In genomic region chr4:185826381-185826780, GRCh38 we compare ENCODE assay signal across 29 cellular contexts. TPM values are rescaled to one million over a fixed set of nuclear protein-coding genes. Genes with fewer than 3 reads are reported as not detected.
"Had no signal": no experiment of that assay in that cellular context is flagged by ENCODE, and none has a peak within 500 bp of the region (broad histone marks: within the 10 kb centered on the region; RNA-seq: fewer than 3 reads in every experiment).

No MANE protein-coding gene starts in this region.

- H3K4me1 ChIP-seq: adrenal gland, breast epithelium, SJCRH30 had no signal

- H3K27me3 ChIP-seq: adrenal gland, breast epithelium, SJCRH30 had no signal

- ATAC-seq: activated CD4-positive, alpha-beta T cell treated with anti-CD3 and anti-CD28 coated beads for 36 hours; activated CD8-positive, alpha-beta T cell treated with anti-CD3 and anti-CD28 coated beads, Interleukin-2, amount 10 ng/mL, durations not matched to agents 7 days and 5 days; Panc1 had no signal

- H3K27ac ChIP-seq: adrenal gland, RWPE1, SJCRH30, WERI-Rb-1 had no signal

- H3K9ac ChIP-seq: SK-N-SH had no signal

- H3K4me3 ChIP-seq: adrenal gland, breast epithelium, SJCRH30 had no signal

- DNase-seq: activated CD4-positive, alpha-beta T cell treated with anti-CD3 and anti-CD28 coated beads for 36 hours; activated CD8-positive, alpha-beta memory T cell treated with anti-CD3 and anti-CD28 coated beads, Interleukin-2, amount 50 U/mL, for 48 hours; activated CD8-positive, alpha-beta T cell treated with anti-CD3 and anti-CD28 coated beads, Interleukin-2, amount 10 ng/mL, durations not matched to agents 7 days and 5 days; activated naive CD4-positive, alpha-beta T cell treated with anti-CD3 and anti-CD28 coated beads, Interleukin-2, amount 50 U/mL, for 16 hours; activated naive CD8-positive, alpha-beta T cell treated with anti-CD3 and anti-CD28 coated beads, Interleukin-2, amount 10 ng/mL, durations not matched to agents 7 days and 5 days; activated T-cell treated with anti-CD3 and anti-CD28 coated beads, Interleukin-2, amount 50 U/mL, for 1 hour; adrenal gland; anterior cingulate cortex; caudate nucleus; MV-4-11; NCI-H1092 treated with DMSO at 0.1 percent for 48 hours; NCI-H1417 treated with DMSO at 0.1 percent for 48 hours; NCI-H1694 treated with DMSO at 0.1 percent for 48 hours; NCI-H2029 treated with DMSO at 0.1 percent for 48 hours; NCI-H345; NCI-H510A; NCI-H526 treated with DMSO at 0.1 percent for 48 hours; NCI-H82; NK-92 treated with Interleukin-12 subunit alpha and Interleukin-12 subunit beta, amount 100 ng/mL, for 24 hours; OCI-M1; Right ventricle myocardium superior; SJCRH30; SK-N-SH; T-helper 1 cell; WERI-Rb-1 had no signal

- H3K36me3 ChIP-seq: adrenal gland, breast epithelium, SJCRH30, WERI-Rb-1 had no signal

- H3K9me3 ChIP-seq: adrenal gland, breast epithelium, SJCRH30, SK-N-SH had no signal

- H3K4me2 ChIP-seq: SK-N-SH had no signal

RNA-seq across cellular contexts. Expression of gene SORBS2, which starts 14.4 kb away (rescaled TPM):
- total RNA-seq: activated CD4-positive, alpha-beta T cell treated with anti-CD3 and anti-CD28 coated beads for 36 hours; activated CD8-positive, alpha-beta T cell treated with anti-CD3 and anti-CD28 coated beads, Interleukin-2, amount 10 ng/mL, durations not matched to agents 7 days and 5 days; activated naive CD8-positive, alpha-beta T cell treated with anti-CD3 and anti-CD28 coated beads, Interleukin-2, amount 10 ng/mL, durations not matched to agents 7 days and 5 days; SJCRH30; T-helper 2 cell treated with Interferon-gamma antibody and Interleukin-4, amounts not matched to agents 100 ng/mL and 5 ng/mL, for 36 hours had no signal
